17 cellular contexts compared by ENCODE assay signal in the genomic region with DNA sequence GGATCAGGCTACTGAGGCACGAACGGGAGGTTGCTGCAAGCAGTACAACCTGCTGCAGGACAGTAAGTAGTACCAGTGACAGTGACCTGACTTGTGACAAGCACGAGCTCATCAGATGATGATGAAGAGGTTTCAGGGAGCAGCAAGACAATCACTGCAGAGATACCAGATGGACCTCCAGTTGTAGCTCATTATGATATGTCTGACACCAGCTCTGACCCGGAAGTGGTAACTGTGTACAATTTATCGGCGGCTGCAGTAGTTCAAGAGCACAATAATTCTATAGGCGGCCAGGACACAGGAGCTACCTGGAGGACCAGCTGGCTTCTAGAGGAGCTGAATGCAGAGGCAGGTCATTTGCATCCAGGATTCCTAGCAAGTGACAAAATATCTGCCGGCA.
A peak's percentile ranks its signal among the peaks of the same experiment; 100 is the strongest.
DNase-seq lines count a peak whose midpoint lies in the region; ATAC-seq, FAIRE-seq and TF ChIP-seq lines count a peak whose summit lies in the region.
"Had no signal": no experiment of that assay in that cellular context is flagged by ENCODE, and none has a peak within 500 bp of the region (broad histone marks: within the 10 kb centered on the region; RNA-seq: fewer than 3 reads in every experiment).

No MANE protein-coding gene starts in this region.

- no peak overlapping the region for H2BK15ac ChIP-seq in IMR-90 (ENCODE audit: low read depth, low read length)
- H2BK15ac ChIP-seq in mesenchymal stem cell (ENCODE audit: low read depth, poor library complexity, severe bottlenecking), result no peak overlapping the region

- BruUV-seq in IMR-90 (replicated peaks; lab: Mats Ljungman, UMichigan), result no TSS peak

- DNase-seq in H54 (ENCODE audit: insufficient read length, low spot score), result no peak
- no peak for DNase-seq in IMR-90
- no peak for DNase-seq in mesenchymal stem cell
- DNase-seq in NCI-H2029 (lab: John Stamatoyannopoulos, UW), result no peak
- DNase-seq in LoVo (ENCODE audit: low spot score), result no peak
- no peak for DNase-seq in NCI-H510A treated with DMSO at 0.1 percent for 48 hours (lab: John Stamatoyannopoulos, UW)
- DNase-seq: C1 segment of cervical spinal cord; CD4-positive, alpha-beta memory T cell; COR-L47; DMS153; DND-41; GM23248; H9 had no signal

- H4K8ac ChIP-seq in IMR-90 (ENCODE audit: low read depth in 2 of 2, low read length in 2 of 2), result no peak overlapping the region
- H4K8ac ChIP-seq in mesenchymal stem cell (ENCODE audit: low read length), result no peak overlapping the region

- no peaks in the 10 kb centered on the region for H3K4me1 ChIP-seq in IMR-90 (ENCODE audit: control insufficient read depth, insufficient read depth, low read length)
- H3K4me1 ChIP-seq in mesenchymal stem cell (ENCODE audit: control insufficient read depth, insufficient read depth, low read depth, low read length), result no peaks in the 10 kb centered on the region

- TF ChIP-seq CTCF in IMR-90 (conservative IDR thresholded peaks at IDR 0.05; ENCODE audit: low read depth, low read length), result no peak

- dilution Hi-C loops in IMR-90 (cut with HindIII; ENCODE audit: low sequenced_read_pairs, unreplicated experiment), result no loop called here

- H3K56ac ChIP-seq in IMR-90 (ENCODE audit: extremely low read depth, insufficient read depth, low read length), result no peak overlapping the region

- no peak overlapping the region for H2BK5ac ChIP-seq in IMR-90 (ENCODE audit: low read depth, low read length, poor library complexity, severe bottlenecking)
- H2BK5ac ChIP-seq in mesenchymal stem cell (ENCODE audit: low read depth, low read length, poor library complexity, severe bottlenecking), result no peak overlapping the region

- H3K18ac ChIP-seq in IMR-90 (ENCODE audit: low read depth, low read length), result no peak overlapping the region
- H3K18ac ChIP-seq in mesenchymal stem cell (ENCODE audit: low read depth in 1 of 2, low read length in 2 of 2), result no peak overlapping the region

- TF ChIP-seq RAD21 in IMR-90 (IDR thresholded peaks at IDR 0.05; ENCODE audit: low read length), result no peak

- intact Hi-C loops in IMR-90 (cut with micrococcal nuclease), result no loop called here

- H2AK9ac ChIP-seq in IMR-90 (replicated peaks; ENCODE audit: low read depth, low read length, poor library complexity), result no peak overlapping the region

- no peaks in the 10 kb centered on the region for H3K79me1 ChIP-seq in IMR-90 (ENCODE audit: low read depth in 1 of 2, low read length in 2 of 2)
- no peaks in the 10 kb centered on the region for H3K79me1 ChIP-seq in mesenchymal stem cell (replicated peaks; ENCODE audit: low read length, poor library complexity, severe bottlenecking)

- H3K9ac ChIP-seq in IMR-90 (ENCODE audit: low read depth, low read length) (no peak overlapping the region), mesenchymal stem cell (ENCODE audit: low read length) (no peak overlapping the region)
- H3K9ac ChIP-seq: GM23248 had no signal

- H2AFZ ChIP-seq in IMR-90 (replicated peaks; ENCODE audit: low read length, poor library complexity) (peak overlapping the region; percentile 41), mesenchymal stem cell (ENCODE audit: low read depth, low read length) (no peak overlapping the region)
- H2AFZ ChIP-seq: GM23248 had no signal

- H2BK120ac ChIP-seq in IMR-90 (ENCODE audit: low read depth, low read length) (no peak overlapping the region), mesenchymal stem cell (ENCODE audit: low read depth, low read length) (no peak overlapping the region)

- H3K27me3 ChIP-seq in IMR-90 (ENCODE audit: control insufficient read depth, insufficient read depth, low read length), result no peaks in the 10 kb centered on the region
- no peaks in the 10 kb centered on the region for H3K27me3 ChIP-seq in mesenchymal stem cell (ENCODE audit: control insufficient read depth in 1 of 2, insufficient read depth in 1 of 2, low read length in 2 of 2)

- WGBS in IMR-90 (ENCODE audit: extremely low coverage in 2 of 2, insufficient read length in 1 of 2), 2 experiments, result 100% methylated on average over 6 of the region's 8 CpGs; no CpG with 5 or more reads in 1 of the 2 experiments
- 95% methylated on average over 8 of the region's 8 CpGs for WGBS in mesenchymal stem cell

- POLR2A ChIA-PET in IMR-90 (lab: Charles Lee; ENCODE audit: unreplicated experiment), result no interaction called here

- H3K4me3 ChIP-seq in IMR-90 (ENCODE audit: insufficient read depth, low read depth, low read length), result no peak overlapping the region
- no peak overlapping the region for H3K4me3 ChIP-seq in mesenchymal stem cell (ENCODE audit: insufficient read depth in 1 of 2, low read depth in 1 of 2, low read length in 2 of 2)
- H3K4me3 ChIP-seq: GM23248 had no signal

- H4K20me1 ChIP-seq in IMR-90 (ENCODE audit: insufficient read depth, low read length), result no peaks in the 10 kb centered on the region

- in situ Hi-C loops in IMR-90 (cut with MboI; ENCODE audit: low sequenced_read_pairs), result no loop called here

- H3K9me3 ChIP-seq in IMR-90 (ENCODE audit: control insufficient read depth, insufficient read depth, low read length) (no peaks in the 10 kb centered on the region), mesenchymal stem cell (ENCODE audit: control insufficient read depth, low read length) (no peaks in the 10 kb centered on the region)

- peak; percentile 20 for FAIRE-seq in H54 (lab: Jason Lieb, UNC)
- FAIRE-seq: G401.6, GM19239, H1 had no signal

- H2BK20ac ChIP-seq in IMR-90 (ENCODE audit: low read depth, low read length), result no peak overlapping the region

- peaks cover 2% of the 10 kb centered on the region; the same call in 1 of the 2 replicates for H3K9me1 ChIP-seq in IMR-90 (ENCODE audit: insufficient read depth, low read length)

- H2AK5ac ChIP-seq in IMR-90 (ENCODE audit: low read depth, low read length) (no peak overlapping the region), mesenchymal stem cell (ENCODE audit: low read length, severe bottlenecking) (no peak overlapping the region)

- H2BK12ac ChIP-seq in mesenchymal stem cell (ENCODE audit: low read length in 2 of 2), result no peak overlapping the region

- no peak for ATAC-seq in IMR-90 (ENCODE audit: low read depth)
- ATAC-seq: HCT116 had no signal

- no peak overlapping the region for H4K5ac ChIP-seq in IMR-90 (ENCODE audit: low read depth, low read length)

- H3K4me2 ChIP-seq in IMR-90 (ENCODE audit: low read depth, low read length) (no peak overlapping the region), mesenchymal stem cell (ENCODE audit: low read length, poor library complexity, severe bottlenecking) (no peak overlapping the region)

- CTCF ChIA-PET in IMR-90 (lab: Yijun Ruan, JAX), result no interaction called here

- H3K27ac ChIP-seq in IMR-90 (ENCODE audit: insufficient read depth, low read length), result no peak overlapping the region
- no peak overlapping the region for H3K27ac ChIP-seq in mesenchymal stem cell (ENCODE audit: low read length, poor library complexity, severe bottlenecking)
- H3K27ac ChIP-seq: GM23248 had no signal

- no peak overlapping the region for H4K91ac ChIP-seq in IMR-90 (ENCODE audit: insufficient read depth, low read depth, low read length)
- peak overlapping the region; percentile 82 for H4K91ac ChIP-seq in mesenchymal stem cell (ENCODE audit: low read length)

- H3K23ac ChIP-seq in IMR-90 (ENCODE audit: low read depth, low read length) (no peak overlapping the region), mesenchymal stem cell (ENCODE audit: low read length in 2 of 2) (no peak overlapping the region)

- TF ChIP-seq POLR2A in H54 (IDR thresholded peaks at IDR 0.05; ENCODE audit: low read depth, low read length) (no peak), IMR-90 (IDR thresholded peaks at IDR 0.05; ENCODE audit: low read depth, low read length) (no peak)

- H3K14ac ChIP-seq in IMR-90 (replicated peaks; ENCODE audit: low read depth, low read length) (no peak overlapping the region), mesenchymal stem cell (ENCODE audit: low read length in 2 of 2) (no peak overlapping the region)

- no peaks in the 10 kb centered on the region for H3K36me3 ChIP-seq in IMR-90 (ENCODE audit: control insufficient read depth, insufficient read depth, low read length)
- H3K36me3 ChIP-seq in mesenchymal stem cell (ENCODE audit: control insufficient read depth in 1 of 2, insufficient read depth in 2 of 2, low read depth in 1 of 2, low read length in 2 of 2), result no peaks in the 10 kb centered on the region

- H3K4ac ChIP-seq in IMR-90 (ENCODE audit: low read depth, low read length) (no peak overlapping the region), mesenchymal stem cell (ENCODE audit: low read depth in 1 of 2, low read length in 2 of 2) (no peak overlapping the region)

TF ChIP-seq in IMR-90, 13 proteins besides CTCF, POLR2A, EP300 and RAD21 (continues in another document):
- TF ChIP-seq RFX5 (IDR thresholded peaks at IDR 0.05; ENCODE audit: low read depth, low read length), result no peak
- TF ChIP-seq, protein P1, sequence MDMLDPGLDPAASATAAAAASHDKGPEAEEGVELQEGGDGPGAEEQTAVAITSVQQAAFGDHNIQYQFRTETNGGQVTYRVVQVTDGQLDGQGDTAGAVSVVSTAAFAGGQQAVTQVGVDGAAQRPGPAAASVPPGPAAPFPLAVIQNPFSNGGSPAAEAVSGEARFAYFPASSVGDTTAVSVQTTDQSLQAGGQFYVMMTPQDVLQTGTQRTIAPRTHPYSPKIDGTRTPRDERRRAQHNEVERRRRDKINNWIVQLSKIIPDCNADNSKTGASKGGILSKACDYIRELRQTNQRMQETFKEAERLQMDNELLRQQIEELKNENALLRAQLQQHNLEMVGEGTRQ (IDR thresholded peaks at IDR 0.05; ENCODE audit: low read depth, low read length), result no peak
- TF ChIP-seq MXI1 (IDR thresholded peaks at IDR 0.05; ENCODE audit: borderline replicate concordance, low read depth, low read length), result no peak
- no peak for TF ChIP-seq SMC3 (IDR thresholded peaks at IDR 0.05; ENCODE audit: low read depth, low read length)
- TF ChIP-seq RCOR1 (IDR thresholded peaks at IDR 0.05; ENCODE audit: insufficient replicate concordance, low read length), result no peak
- no peak for TF ChIP-seq CHD1 (IDR thresholded peaks at IDR 0.05; ENCODE audit: low read depth, low read length)
- no peak for TF ChIP-seq FOS (IDR thresholded peaks at IDR 0.05; ENCODE audit: low read depth, low read length)
- TF ChIP-seq, protein P2, sequence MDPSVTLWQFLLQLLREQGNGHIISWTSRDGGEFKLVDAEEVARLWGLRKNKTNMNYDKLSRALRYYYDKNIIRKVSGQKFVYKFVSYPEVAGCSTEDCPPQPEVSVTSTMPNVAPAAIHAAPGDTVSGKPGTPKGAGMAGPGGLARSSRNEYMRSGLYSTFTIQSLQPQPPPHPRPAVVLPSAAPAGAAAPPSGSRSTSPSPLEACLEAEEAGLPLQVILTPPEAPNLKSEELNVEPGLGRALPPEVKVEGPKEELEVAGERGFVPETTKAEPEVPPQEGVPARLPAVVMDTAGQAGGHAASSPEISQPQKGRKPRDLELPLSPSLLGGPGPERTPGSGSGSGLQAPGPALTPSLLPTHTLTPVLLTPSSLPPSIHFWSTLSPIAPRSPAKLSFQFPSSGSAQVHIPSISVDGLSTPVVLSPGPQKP (IDR thresholded peaks at IDR 0.05; ENCODE audit: borderline replicate concordance, low read depth, low read length), result no peak
- no peak for TF ChIP-seq CEBPB (IDR thresholded peaks at IDR 0.05; ENCODE audit: low read depth, low read length)
- no peak for TF ChIP-seq MAFK (IDR thresholded peaks at IDR 0.05; ENCODE audit: low read depth, low read length)
- TF ChIP-seq MAZ (IDR thresholded peaks at IDR 0.05; ENCODE audit: borderline replicate concordance, low read depth, low read length), result no peak
